ENCODE assay signal across 23 cellular contexts in the genomic region with DNA sequence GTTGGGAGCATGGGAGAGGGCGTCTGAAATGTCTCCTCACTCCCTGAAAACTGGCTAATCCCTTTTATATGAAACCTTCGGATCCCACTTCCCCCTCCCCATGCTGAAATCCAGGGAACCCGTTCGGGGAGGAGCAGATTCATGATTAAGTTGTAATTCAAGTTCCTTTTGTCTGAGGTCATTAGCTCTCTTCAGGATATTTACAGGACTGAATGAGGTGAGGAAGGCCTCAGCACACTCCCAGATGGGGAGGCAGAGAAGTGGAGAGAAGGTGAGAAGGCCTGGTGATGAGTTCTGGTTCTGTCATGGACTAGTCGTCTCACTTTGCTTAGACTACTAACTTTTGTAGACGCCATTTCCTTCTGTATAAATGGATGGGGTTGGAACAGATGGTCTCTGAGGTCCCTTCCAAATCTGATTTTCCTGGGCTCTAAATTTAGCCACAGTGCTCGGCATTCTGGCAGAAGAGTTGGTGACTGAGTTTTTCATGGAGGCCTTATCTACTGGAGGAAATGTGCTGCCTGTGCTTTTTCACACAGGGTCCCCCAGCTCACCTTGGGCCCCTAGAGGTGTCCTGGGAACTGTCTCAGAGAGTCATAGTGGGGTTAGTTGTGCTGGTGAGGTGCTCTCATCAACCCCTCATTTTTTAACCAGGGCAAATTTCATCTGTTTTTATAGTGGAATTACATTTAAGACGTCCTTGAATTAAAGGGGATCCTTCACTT.
"Had no signal": no experiment of that assay in that cellular context is flagged by ENCODE, and none has a peak within 500 bp of the region (broad histone marks: within the 10 kb centered on the region; RNA-seq: fewer than 3 reads in every experiment).

No MANE protein-coding gene starts in this region.

- H3K36me3 ChIP-seq: adrenal gland, thyroid gland, uterus had no signal

- H3K4me3 Mint-ChIP-seq: activated CD8-positive, alpha-beta T cell treated with anti-CD3 and anti-CD28 coated beads for 36 hours; activated naive CD4-positive, alpha-beta T cell treated with anti-CD3 and anti-CD28 coated beads, Interleukin-2, amount 50 U/mL, for 24 hours; immature natural killer cell; naive thymus-derived CD4-positive, alpha-beta T cell had no signal

- H3K9me3 ChIP-seq: adrenal gland, thyroid gland, uterus had no signal

- H3K9me3 Mint-ChIP-seq: activated CD8-positive, alpha-beta T cell treated with anti-CD3 and anti-CD28 coated beads for 36 hours; activated naive CD4-positive, alpha-beta T cell treated with anti-CD3 and anti-CD28 coated beads, Interleukin-2, amount 50 U/mL, for 24 hours; immature natural killer cell; naive thymus-derived CD4-positive, alpha-beta T cell had no signal

- H3K27ac Mint-ChIP-seq: activated CD8-positive, alpha-beta T cell treated with anti-CD3 and anti-CD28 coated beads for 36 hours; activated naive CD4-positive, alpha-beta T cell treated with anti-CD3 and anti-CD28 coated beads, Interleukin-2, amount 50 U/mL, for 24 hours; immature natural killer cell; naive thymus-derived CD4-positive, alpha-beta T cell had no signal

- H3K4me3 ChIP-seq: adrenal gland, lung, thyroid gland, uterus had no signal

- ATAC-seq: activated CD8-positive, alpha-beta T cell treated with anti-CD3 and anti-CD28 coated beads for 36 hours; foreskin keratinocyte; naive thymus-derived CD4-positive, alpha-beta T cell had no signal

- H3K4me1 ChIP-seq: foreskin keratinocyte, thyroid gland, uterus had no signal

- H3K27me3 ChIP-seq: adrenal gland, thyroid gland, uterus had no signal

- H3K36me3 Mint-ChIP-seq: activated naive CD4-positive, alpha-beta T cell treated with anti-CD3 and anti-CD28 coated beads, Interleukin-2, amount 50 U/mL, for 24 hours; immature natural killer cell; naive thymus-derived CD4-positive, alpha-beta T cell had no signal

- H3K4me1 Mint-ChIP-seq: activated naive CD4-positive, alpha-beta T cell treated with anti-CD3 and anti-CD28 coated beads, Interleukin-2, amount 50 U/mL, for 24 hours; immature natural killer cell; naive thymus-derived CD4-positive, alpha-beta T cell had no signal

- H3K27ac ChIP-seq: adrenal gland, foreskin keratinocyte, thyroid gland, uterus, VCaP had no signal

- DNase-seq: activated CD4-positive, alpha-beta T cell treated with anti-CD3 and anti-CD28 coated beads for 4 hours; activated CD8-positive, alpha-beta memory T cell treated with anti-CD3 and anti-CD28 coated beads, Interleukin-2, amount 50 U/mL, for 4 hours; activated CD8-positive, alpha-beta T cell treated with anti-CD3 and anti-CD28 coated beads for 36 hours; activated effector memory CD4-positive, alpha-beta T cell treated with anti-CD3 and anti-CD28 coated beads, Interleukin-2, amount 50 U/mL, for 16 hours; activated T-cell treated with anti-CD3 and anti-CD28 coated beads, Interleukin-2, amount 50 U/mL, for 48 hours; adrenal gland; cortex of kidney; effector CD4-positive, alpha-beta T cell; foreskin keratinocyte; glutamatergic neuron; hypothalamus; immature natural killer cell; naive thymus-derived CD4-positive, alpha-beta T cell; nucleus accumbens; posterior cingulate gyrus; retina; stimulated activated CD4-positive, alpha-beta T cell treated with anti-CD3 and anti-CD28 coated beads, Interleukin-12 subunit alpha, Interleukin-12 subunit beta, amount 100 ng/mL, for 4 hours; stimulated activated CD4-positive, alpha-beta T cell treated with anti-CD3 and anti-CD28 coated beads, Interleukin-2, amount 100 ng/mL, for 24 hours; thyroid gland; uterus had no signal
